19 cellular contexts compared by ENCODE assay signal in genomic region chr2:240294514-240294913, GRCh38.
"Had no signal": no experiment of that assay in that cellular context is flagged by ENCODE, and none has a peak within 500 bp of the region (broad histone marks: within the 10 kb centered on the region; RNA-seq: fewer than 3 reads in every experiment).

No MANE protein-coding gene starts in this region.

- H3K27me3 ChIP-seq: hepatocyte, stomach, transverse colon had no signal

- ATAC-seq: esophagus mucosa; naive thymus-derived CD4-positive, alpha-beta T cell; sciatic nerve; stimulated activated naive B cell treated with anti-CD40 and anti-IgM and Interleukin-4, amounts not matched to agents 10 μg/mL and 1 μg/mL and 100 μg/mL, for 72 hours had no signal

- H3K4me3 Mint-ChIP-seq: central memory CD8-positive, alpha-beta T cell; naive thymus-derived CD4-positive, alpha-beta T cell; stimulated activated naive B cell treated with anti-CD40 and anti-IgM and Interleukin-4, amounts not matched to agents 10 μg/mL and 1 μg/mL and 100 μg/mL, for 72 hours had no signal

- H3K27ac ChIP-seq: hepatocyte, parathyroid adenoma, prostate gland, skin epidermis, stomach, thoracic aorta, transverse colon had no signal

- H3K4me3 ChIP-seq: hepatocyte, prostate gland, skin epidermis, stomach, thoracic aorta, transverse colon had no signal

- H3K4me1 ChIP-seq: prostate gland, stomach, transverse colon had no signal

- H3K36me3 Mint-ChIP-seq: naive thymus-derived CD4-positive, alpha-beta T cell; stimulated activated naive B cell treated with anti-CD40 and anti-IgM and Interleukin-4, amounts not matched to agents 10 μg/mL and 1 μg/mL and 100 μg/mL, for 72 hours had no signal

- H3K36me3 ChIP-seq: prostate gland, stomach, thoracic aorta, transverse colon had no signal

- H3K4me1 Mint-ChIP-seq: central memory CD8-positive, alpha-beta T cell; naive thymus-derived CD4-positive, alpha-beta T cell; stimulated activated naive B cell treated with anti-CD40 and anti-IgM and Interleukin-4, amounts not matched to agents 10 μg/mL and 1 μg/mL and 100 μg/mL, for 72 hours had no signal

- H3K9me3 Mint-ChIP-seq: central memory CD8-positive, alpha-beta T cell; naive thymus-derived CD4-positive, alpha-beta T cell; stimulated activated naive B cell treated with anti-CD40 and anti-IgM and Interleukin-4, amounts not matched to agents 10 μg/mL and 1 μg/mL and 100 μg/mL, for 72 hours had no signal

- H3K27ac Mint-ChIP-seq: naive thymus-derived CD4-positive, alpha-beta T cell; stimulated activated naive B cell treated with anti-CD40 and anti-IgM and Interleukin-4, amounts not matched to agents 10 μg/mL and 1 μg/mL and 100 μg/mL, for 72 hours had no signal

- H3K27me3 Mint-ChIP-seq: naive thymus-derived CD4-positive, alpha-beta T cell had no signal

- DNase-seq: effector memory CD4-positive, alpha-beta T cell; foreskin fibroblast; mammary epithelial cell; naive thymus-derived CD4-positive, alpha-beta T cell; retina; stimulated activated CD4-positive, alpha-beta T cell treated with anti-CD3 and anti-CD28 coated beads, Interleukin-2, amount 100 ng/mL, for 24 hours; stimulated activated CD4-positive, alpha-beta T cell treated with anti-CD3 and anti-CD28 coated beads, Interleukin-4, amount 100 ng/mL, for 4 hours; stimulated activated naive B cell treated with anti-CD40 and anti-IgM and Interleukin-4, amounts not matched to agents 10 μg/mL and 1 μg/mL and 100 μg/mL, for 72 hours; stomach; substantia nigra; transverse colon had no signal

- H3K9me3 ChIP-seq: prostate gland, stomach, thoracic aorta, transverse colon had no signal
